Comparison of ENCODE assay signal across 20 cellular contexts in genomic region chr9:69303331-69303730, GRCh38. TPM values are rescaled to one million over a fixed set of nuclear protein-coding genes. Genes with fewer than 3 reads are reported as not detected.
"Had no signal": no experiment of that assay in that cellular context is flagged by ENCODE, and none has a peak within 500 bp of the region (broad histone marks: within the 10 kb centered on the region; RNA-seq: fewer than 3 reads in every experiment).

No MANE protein-coding gene starts in this region.

- DNase-seq: naive thymus-derived CD8-positive, alpha-beta T cell; nephron progenitor cell; nucleus accumbens; posterior cingulate gyrus; psoas muscle; right cardiac atrium; right lobe of liver; sigmoid colon; small intestine; stimulated activated CD4-positive, alpha-beta T cell treated with anti-CD3 and anti-CD28 coated beads, Interleukin-15, amount 100 ng/mL, for 24 hours; stimulated activated CD4-positive, alpha-beta T cell treated with anti-CD3 and anti-CD28 coated beads, Interleukin-2, amount 100 ng/mL, for 24 hours; stimulated activated CD4-positive, alpha-beta T cell treated with anti-CD3 and anti-CD28 coated beads, Interleukin-2, amount 100 ng/mL, for 48 hours; stimulated activated CD4-positive, alpha-beta T cell treated with anti-CD3 and anti-CD28 coated beads, Interleukin-4, amount 100 ng/mL, for 24 hours; stimulated activated naive B cell treated with anti-CD40 and anti-IgM and Interleukin-4, amounts not matched to agents 10 μg/mL and 1 μg/mL and 100 μg/mL, for 72 hours; stimulated activated naive CD4-positive, alpha-beta T cell treated with Interleukin-2 at 50 U/mL for 16 hours; stomach; thyroid gland; trophoblast cell; upper lobe of left lung had no signal

RNA-seq across cellular contexts. Expression of gene ENTREP1, which starts 21.7 kb away (rescaled TPM):
- total RNA-seq: naive thymus-derived CD8-positive, alpha-beta T cell; natural killer cell treated with Interleukin-12 subunit alpha and Interleukin-12 subunit beta and Interleukin-15 and Interleukin-18, amount 100 ng/mL, for 72 hours had no signal
- polyA plus RNA-seq: naive thymus-derived CD8-positive, alpha-beta T cell had no signal
